24 cellular contexts compared by ENCODE assay signal in the genomic region with DNA sequence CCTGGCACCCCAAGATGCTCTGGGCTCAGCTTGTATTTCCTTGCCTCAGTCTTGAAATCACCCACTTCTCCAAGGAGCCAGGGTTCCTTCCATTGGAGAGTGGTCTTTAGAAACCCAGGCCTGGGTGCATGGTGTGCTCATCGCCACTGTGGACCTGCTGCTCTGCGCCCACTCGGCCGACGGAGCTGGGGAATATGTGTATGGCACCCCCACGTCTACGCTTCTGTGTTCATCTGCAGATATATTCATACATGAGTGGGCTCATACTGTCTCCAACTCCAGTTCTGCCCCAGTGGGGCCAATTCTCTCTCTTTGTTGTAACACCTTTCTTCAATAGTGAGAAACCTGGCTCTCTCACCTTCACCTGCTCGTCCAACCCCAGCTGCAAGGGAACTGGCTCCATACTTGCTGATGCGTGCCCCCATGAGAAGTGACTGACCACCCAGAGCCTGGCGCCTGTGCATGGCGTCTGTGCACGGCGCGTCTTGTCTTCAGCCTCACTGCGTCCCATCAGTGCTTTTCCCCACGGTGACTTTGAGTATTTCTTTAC. TPM values are rescaled to one million over a fixed set of nuclear protein-coding genes. Genes with fewer than 3 reads are reported as not detected.
"Had no signal": no experiment of that assay in that cellular context is flagged by ENCODE, and none has a peak within 500 bp of the region (broad histone marks: within the 10 kb centered on the region; RNA-seq: fewer than 3 reads in every experiment).

No MANE protein-coding gene starts in this region.

- H3K36me3 ChIP-seq: breast epithelium had no signal

- H3K4me3 ChIP-seq: breast epithelium, SK-N-MC had no signal

- H3K4me1 ChIP-seq: breast epithelium had no signal

- DNase-seq: activated CD4-positive, alpha-beta T cell treated with anti-CD3 and anti-CD28 coated beads for 48 hours; activated CD4-positive, alpha-beta T cell treated with anti-CD3 and anti-CD28 coated beads, Interleukin-2, amount 50 U/mL, for 4 hours; activated CD4-positive, CD25-positive, alpha-beta regulatory T cell treated with anti-CD3 and anti-CD28 coated beads, Interleukin-2, amount 50 U/mL, for 72 hours; activated CD8-positive, alpha-beta T cell treated with anti-CD3 and anti-CD28 coated beads, Interleukin-2, amount 10 ng/mL, durations not matched to agents 7 days and 5 days; activated effector memory CD4-positive, alpha-beta T cell treated with Interleukin-2 at 50 U/mL for 16 hours; activated naive CD4-positive, alpha-beta T cell; activated T-cell treated with anti-CD3 and anti-CD28 coated beads, Interleukin-2, amount 50 U/mL, for 1 hour; anterior cingulate cortex; MV-4-11; NCI-H1436; NCI-H1694 treated with DMSO at 0.1 percent for 48 hours; NCI-H345; NCI-H510A; NCI-H69; NK-92 treated with Interleukin-12 subunit alpha and Interleukin-12 subunit beta, amount 100 ng/mL, for 24 hours; OCI-M1; RPMI8226; T-cell had no signal

- H3K27ac ChIP-seq: breast epithelium, KMS-11, SK-N-MC had no signal

RNA-seq across cellular contexts. Expression of gene KCNQ1, which starts 39.8 kb away (rescaled TPM):
- total RNA-seq: MCF 10A had no signal

RNA-seq across cellular contexts. Expression of gene TRPM5, which starts 40.3 kb away (rescaled TPM):
- total RNA-seq: activated CD8-positive, alpha-beta T cell treated with anti-CD3 and anti-CD28 coated beads, Interleukin-2, amount 10 ng/mL, durations not matched to agents 7 days and 5 days; activated T-helper 1 cell treated with anti-CD3 and anti-CD28 coated beads, Interleukin-12 subunit alpha, Interleukin-12 subunit beta, Interleukin-2, Interleukin-4 antibody, amounts not matched to agents 30 ng/mL and 10 ng/mL and 1 ng/mL, durations not matched to agents 14 hours and 24 hours and 36 hours; breast epithelium; MCF 10A; Right ventricle myocardium inferior had no signal
